In the genomic region with DNA sequence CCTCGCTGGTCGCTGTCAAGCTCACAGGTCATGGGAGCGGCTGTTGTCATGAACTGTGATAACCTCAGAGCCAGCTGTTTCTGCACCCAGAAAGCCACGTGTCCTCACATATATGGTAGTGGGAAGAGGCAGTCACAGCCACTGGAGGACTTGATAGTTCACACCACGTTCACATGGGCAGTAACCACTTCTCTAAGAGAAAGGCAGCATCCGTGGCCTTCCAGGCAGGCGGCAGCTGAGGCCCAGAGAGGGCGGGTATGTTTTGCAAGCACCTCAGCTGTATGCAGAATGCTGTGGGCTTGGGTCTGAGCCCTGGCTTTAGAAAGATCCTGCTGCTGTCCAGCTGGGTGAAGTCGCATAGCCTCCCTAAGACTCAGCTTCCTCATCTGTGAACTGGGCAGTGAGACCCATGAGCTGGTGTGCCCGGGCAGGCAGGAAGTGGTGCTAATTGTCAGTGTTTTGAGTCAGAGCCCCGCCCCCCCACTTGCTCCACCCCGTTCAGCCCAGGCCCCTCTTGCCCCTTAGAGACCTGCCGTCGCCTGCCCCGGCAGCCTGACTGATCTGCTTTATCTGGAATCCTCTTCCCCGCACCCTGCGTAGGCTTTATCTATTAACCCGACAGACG, we compare ENCODE assay signal across 16 cellular contexts. TPM values are rescaled to one million over a fixed set of nuclear protein-coding genes. Genes with fewer than 3 reads are reported as not detected.
DNase-seq lines count a peak whose midpoint lies in the region; ATAC-seq and TF ChIP-seq lines count a peak whose summit lies in the region.
"Had no signal": no experiment of that assay in that cellular context is flagged by ENCODE, and none has a peak within 500 bp of the region (broad histone marks: within the 10 kb centered on the region; RNA-seq: fewer than 3 reads in every experiment).

No MANE protein-coding gene starts in this region.

- no peak overlapping the region for H3K9ac ChIP-seq in GM23248

- H3K27ac Mint-ChIP-seq in activated T-cell treated with anti-CD3 and anti-CD28 coated beads, Interleukin-2, amount 50 U/mL, for 24 hours = no peak overlapping the region
- H3K27ac Mint-ChIP-seq in stimulated activated memory B cell treated with anti-CD40 and anti-IgM and Interleukin-4, amounts not matched to agents 10 μg/mL and 1 μg/mL and 100 μg/mL, for 72 hours = peak overlapping the region; percentile 58

- WGBS in GM23248 (ENCODE audit: low coverage in 1 of 2, low lambda C conversion rate in 2 of 2, missing lambda C conversion rate in 2 of 2), 2 experiments = 90 to 94% methylated on average over 18 to 19 of the region's 19 CpGs

- no peaks in the 10 kb centered on the region for H3K79me2 ChIP-seq in GM23248 (ENCODE audit: insufficient read depth)

- H3K36me3 Mint-ChIP-seq in activated T-cell treated with anti-CD3 and anti-CD28 coated beads, Interleukin-2, amount 50 U/mL, for 4 hours (ENCODE audit: insufficient read depth) = peaks cover 23% of the 10 kb centered on the region
- peaks cover 43% of the 10 kb centered on the region for H3K36me3 Mint-ChIP-seq in activated T-cell treated with anti-CD3 and anti-CD28 coated beads, Interleukin-2, amount 50 U/mL, for 24 hours (ENCODE audit: low read depth)
- peaks cover 43% of the 10 kb centered on the region for H3K36me3 Mint-ChIP-seq in stimulated activated memory B cell treated with anti-CD40 and anti-IgM and Interleukin-4, amounts not matched to agents 10 μg/mL and 1 μg/mL and 100 μg/mL, for 72 hours

- no peaks in the 10 kb centered on the region for H3F3A ChIP-seq in GM23248 (ENCODE audit: insufficient read depth)

- H3K27me3 ChIP-seq in GM23248 (replicated peaks; ENCODE audit: insufficient read depth) = no peaks in the 10 kb centered on the region
- H3K27me3 ChIP-seq: ovary had no signal

- H3K27me3 Mint-ChIP-seq in activated T-cell treated with anti-CD3 and anti-CD28 coated beads, Interleukin-2, amount 50 U/mL, for 4 hours (ENCODE audit: low read depth) = no peaks in the 10 kb centered on the region
- H3K27me3 Mint-ChIP-seq in activated T-cell treated with anti-CD3 and anti-CD28 coated beads, Interleukin-2, amount 50 U/mL, for 24 hours = no peaks in the 10 kb centered on the region
- H3K27me3 Mint-ChIP-seq in stimulated activated memory B cell treated with anti-CD40 and anti-IgM and Interleukin-4, amounts not matched to agents 10 μg/mL and 1 μg/mL and 100 μg/mL, for 72 hours = no peaks in the 10 kb centered on the region

- no peak overlapping the region for H3K4me3 ChIP-seq in GM23248
- H3K4me3 ChIP-seq: ovary had no signal

- in situ Hi-C loops in GM23248 (cut with MboI) = no loop called here

- peak overlapping the region; percentile 48 for H3K4me3 Mint-ChIP-seq in activated T-cell treated with anti-CD3 and anti-CD28 coated beads, Interleukin-2, amount 50 U/mL, for 4 hours
- H3K4me3 Mint-ChIP-seq in activated T-cell treated with anti-CD3 and anti-CD28 coated beads, Interleukin-2, amount 50 U/mL, for 24 hours = no peak overlapping the region
- no peak overlapping the region for H3K4me3 Mint-ChIP-seq in stimulated activated memory B cell treated with anti-CD40 and anti-IgM and Interleukin-4, amounts not matched to agents 10 μg/mL and 1 μg/mL and 100 μg/mL, for 72 hours

- H3K9me3 Mint-ChIP-seq in activated T-cell treated with anti-CD3 and anti-CD28 coated beads, Interleukin-2, amount 50 U/mL, for 4 hours = no peaks in the 10 kb centered on the region
- no peaks in the 10 kb centered on the region for H3K9me3 Mint-ChIP-seq in activated T-cell treated with anti-CD3 and anti-CD28 coated beads, Interleukin-2, amount 50 U/mL, for 24 hours
- H3K9me3 Mint-ChIP-seq in stimulated activated memory B cell treated with anti-CD40 and anti-IgM and Interleukin-4, amounts not matched to agents 10 μg/mL and 1 μg/mL and 100 μg/mL, for 72 hours = no peaks in the 10 kb centered on the region

- peaks cover 2% of the 10 kb centered on the region for H3K4me1 Mint-ChIP-seq in activated T-cell treated with anti-CD3 and anti-CD28 coated beads, Interleukin-2, amount 50 U/mL, for 4 hours (ENCODE audit: low read depth)
- no peaks in the 10 kb centered on the region for H3K4me1 Mint-ChIP-seq in activated T-cell treated with anti-CD3 and anti-CD28 coated beads, Interleukin-2, amount 50 U/mL, for 24 hours (ENCODE audit: low read depth)
- H3K4me1 Mint-ChIP-seq in stimulated activated memory B cell treated with anti-CD40 and anti-IgM and Interleukin-4, amounts not matched to agents 10 μg/mL and 1 μg/mL and 100 μg/mL, for 72 hours = peaks cover 36% of the 10 kb centered on the region

- H4K20me1 ChIP-seq in GM23248 (ENCODE audit: insufficient read depth) = no peaks in the 10 kb centered on the region

- no peak overlapping the region for H3K27ac ChIP-seq in GM23248
- H3K27ac ChIP-seq: epithelial cell of prostate, ovary had no signal

- H2AFZ ChIP-seq in GM23248 = no peak overlapping the region

- peaks cover 19% of the 10 kb centered on the region; the same call in 1 of the 2 replicates for H3K36me3 ChIP-seq in GM23248 (ENCODE audit: low read depth)
- H3K36me3 ChIP-seq: ovary had no signal

- DNase-seq in activated T-cell treated with anti-CD3 and anti-CD28 coated beads, Interleukin-2, amount 50 U/mL, for 4 hours = no peak
- no peak for DNase-seq in activated T-cell treated with anti-CD3 and anti-CD28 coated beads, Interleukin-2, amount 50 U/mL, for 24 hours
- DNase-seq in anterior cingulate cortex (lab: John Stamatoyannopoulos, UW) (peak in 37 of 58 donors; percentile 4 to 73 (median 34)), medulla oblongata (ENCODE audit: extremely low spot score) (peak; percentile 85), GM23248 (no peak), erythroblast (lab: John Stamatoyannopoulos, UW) (no peak), NCI-H2196 (lab: John Stamatoyannopoulos, UW; ENCODE audit: unreplicated experiment) (no peak)
- DNase-seq: ACHN, GOT3, KG1, NCI-H446 had no signal

- peak in 1 of 2 donors; percentile 46 for ATAC-seq in activated T-cell treated with anti-CD3 and anti-CD28 coated beads, Interleukin-2, amount 50 U/mL, for 4 hours
- ATAC-seq in stimulated activated memory B cell treated with anti-CD40 and anti-IgM and Interleukin-4, amounts not matched to agents 10 μg/mL and 1 μg/mL and 100 μg/mL, for 72 hours = peak; percentile 76

- no peaks in the 10 kb centered on the region for H3K9me2 ChIP-seq in GM23248 (ENCODE audit: insufficient read depth)

- H3K4me2 ChIP-seq in GM23248 (ENCODE audit: unreplicated experiment) = no peak overlapping the region

- H3K9me3 ChIP-seq in GM23248 (ENCODE audit: low read depth) = no peaks in the 10 kb centered on the region
- H3K9me3 ChIP-seq: ovary had no signal

- H3K4me1 ChIP-seq in GM23248 (ENCODE audit: insufficient read depth) = no peaks in the 10 kb centered on the region

- no peak for TF ChIP-seq POLR2A in erythroblast (IDR thresholded peaks at IDR 0.05; ENCODE audit: low read length)

RNA-seq across cellular contexts. Expression of a gene that starts 13.3 kb away (rescaled TPM):
- 1 to 10 TPM; 5.5 to 6.0 (median 6.0) TPM for total RNA-seq in activated T-cell treated with anti-CD3 and anti-CD28 coated beads, Interleukin-2, amount 50 U/mL, for 4 hours
- total RNA-seq in GM23248 (2014; rRNA removed; shearing (Covaris generic)) = 27.6 and 34.0 TPM in 2 replicates
- polyA plus RNA-seq in GM23248 (2016; fragmentation: Nextera tagmentation; extraction: Ambion mirVana) = 21.5 and 21.8 TPM in 2 replicates

RNA-seq across cellular contexts. Expression of a gene that starts 15.6 kb away (rescaled TPM):
- 1 to 10 TPM; 2.2 to 3.7 (median 2.7) TPM for total RNA-seq in activated T-cell treated with anti-CD3 and anti-CD28 coated beads, Interleukin-2, amount 50 U/mL, for 4 hours
- 4.6 and 6.1 TPM in 2 replicates for total RNA-seq in GM23248 (2014; rRNA removed; shearing (Covaris generic))
- 8.0 and 8.6 TPM in 2 replicates for polyA plus RNA-seq in GM23248 (2016; fragmentation: Nextera tagmentation; extraction: Ambion mirVana)

RNA-seq across cellular contexts. Expression of a gene that starts 18.0 kb away (rescaled TPM):
- total RNA-seq in activated T-cell treated with anti-CD3 and anti-CD28 coated beads, Interleukin-2, amount 50 U/mL, for 4 hours = not detected
- not detected in 2 replicates for total RNA-seq in GM23248 (2014; rRNA removed; shearing (Covaris generic))
- 0.04 TPM in 1 of 2 replicates, not detected in the other for polyA plus RNA-seq in GM23248 (2016; fragmentation: Nextera tagmentation; extraction: Ambion mirVana)
- total RNA-seq: activated CD8-positive, alpha-beta memory T cell treated with anti-CD3 and anti-CD28 coated beads for 36 hours; Daoy had no signal

RNA-seq across cellular contexts. Expression of a gene that starts 31.0 kb away (rescaled TPM):
- 10 to 100 TPM in 1 of 3 donors, 1 to 10 TPM in 2; 5.8 to 10.6 (median 8.9) TPM for total RNA-seq in activated T-cell treated with anti-CD3 and anti-CD28 coated beads, Interleukin-2, amount 50 U/mL, for 4 hours
- 14.7 and 21.2 TPM in 2 replicates for total RNA-seq in GM23248 (2014; rRNA removed; shearing (Covaris generic))
- 12.9 and 14.5 TPM in 2 replicates for polyA plus RNA-seq in GM23248 (2016; fragmentation: Nextera tagmentation; extraction: Ambion mirVana)

RNA-seq across cellular contexts. Expression of a gene that starts 54.4 kb away (rescaled TPM):
- 10 to 100 TPM; 62.5 to 69.0 (median 66.6) TPM for total RNA-seq in activated T-cell treated with anti-CD3 and anti-CD28 coated beads, Interleukin-2, amount 50 U/mL, for 4 hours
- total RNA-seq in GM23248 (2014; rRNA removed; shearing (Covaris generic)) = 38.4 and 41.2 TPM in 2 replicates
- polyA plus RNA-seq in GM23248 (2016; fragmentation: Nextera tagmentation; extraction: Ambion mirVana) = 27.0 and 29.5 TPM in 2 replicates

Comparison
In these comparisons a context has a peak if more than half of its experiments do, and no peak if none do; other contexts are left out.
1. DNase-seq: peak in anterior cingulate cortex (37 of 58) and medulla oblongata (single experiment); none in activated T-cell treated with anti-CD3 and anti-CD28 coated beads, Interleukin-2, amount 50 U/mL, for 4 hours (single experiment), activated T-cell treated with anti-CD3 and anti-CD28 coated beads, Interleukin-2, amount 50 U/mL, for 24 hours (single experiment), GM23248 (single experiment), erythroblast (0 of 2) and NCI-H2196 (single experiment).